ENCODE assay signal across 13 cellular contexts in the genomic region with DNA sequence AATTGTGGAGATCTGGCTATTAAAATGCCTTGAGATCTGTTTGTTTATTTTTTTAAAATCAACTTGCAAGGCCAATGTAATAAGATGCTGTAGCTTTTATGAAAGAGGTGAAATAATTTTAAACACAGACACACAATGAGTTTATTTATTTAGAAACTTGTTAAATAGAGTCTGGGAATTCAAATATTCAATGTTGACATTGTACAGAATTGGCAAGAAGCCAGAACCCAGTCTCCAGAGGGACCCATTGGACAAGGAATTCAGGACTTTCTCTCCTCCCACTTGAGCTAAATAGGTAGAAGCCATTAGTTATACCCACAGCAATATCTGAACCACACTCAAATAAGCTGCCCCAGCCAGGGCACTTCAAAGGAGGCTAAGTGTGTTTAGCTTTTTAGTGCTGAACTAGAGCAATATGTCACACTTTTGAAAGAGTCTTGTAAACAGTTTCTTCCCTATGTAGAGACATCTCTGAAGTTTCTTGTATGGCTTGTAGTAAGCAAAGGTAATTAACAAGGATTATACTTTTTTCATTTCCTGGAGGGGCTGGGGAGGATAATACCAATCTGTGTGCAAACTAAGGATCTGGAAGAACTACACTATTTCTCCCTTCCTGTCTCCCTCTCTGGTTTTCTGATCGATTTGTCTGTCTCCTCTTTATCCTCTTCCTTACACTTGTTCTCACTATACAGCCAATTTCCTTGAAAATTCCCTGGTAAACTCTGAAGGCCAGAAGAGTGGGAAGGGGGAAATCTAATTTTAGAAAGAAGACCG. TPM values are rescaled to one million over a fixed set of nuclear protein-coding genes. Genes with fewer than 3 reads are reported as not detected.
DNase-seq lines count a peak whose midpoint lies in the region; ATAC-seq, FAIRE-seq and TF ChIP-seq lines count a peak whose summit lies in the region.
"Had no signal": no experiment of that assay in that cellular context is flagged by ENCODE, and none has a peak within 500 bp of the region (broad histone marks: within the 10 kb centered on the region; RNA-seq: fewer than 3 reads in every experiment).

No MANE protein-coding gene starts in this region.

- H3K36me3 ChIP-seq in neuronal stem cell (replicated peaks in 1 of 2; ENCODE audit: control insufficient read depth in 2 of 2, insufficient read depth in 2 of 2, low read length in 2 of 2) (no peaks in the 10 kb centered on the region), Peyer's patch (no peaks in the 10 kb centered on the region)
- H3K36me3 ChIP-seq: spleen had no signal

- H3K4me3 ChIP-seq in neuronal stem cell (ENCODE audit: low read length in 2 of 2) (no peak overlapping the region), Peyer's patch (no peak overlapping the region)

- peaks cover 77% of the 10 kb centered on the region for H3K27me3 Mint-ChIP-seq in T-helper 17 cell

- peak overlapping the region; percentile 39 for H3K27ac Mint-ChIP-seq in T-helper 17 cell
- H3K27ac Mint-ChIP-seq: stimulated activated memory B cell treated with anti-CD40 and anti-IgM and Interleukin-4, amounts not matched to agents 10 μg/mL and 1 μg/mL and 100 μg/mL, for 72 hours had no signal

- no peak overlapping the region for H3K9ac ChIP-seq in neuronal stem cell (ENCODE audit: low read depth, low read length, poor library complexity)

- peaks cover 0 to 80% (median 19%) of the 10 kb centered on the region in 3 experiments for H3K27me3 ChIP-seq in neuronal stem cell (ENCODE audit: control insufficient read depth in 3 of 3, insufficient read depth in 3 of 3, low read depth in 1 of 3, low read length in 3 of 3)
- peaks cover 0 to 38% of the 10 kb centered on the region in 2 donors for H3K27me3 ChIP-seq in Peyer's patch

- no peak overlapping the region for H3K4me3 Mint-ChIP-seq in T-helper 17 cell
- H3K4me3 Mint-ChIP-seq: stimulated activated memory B cell treated with anti-CD40 and anti-IgM and Interleukin-4, amounts not matched to agents 10 μg/mL and 1 μg/mL and 100 μg/mL, for 72 hours had no signal

- peaks cover 2% of the 10 kb centered on the region for H3K79me1 ChIP-seq in neuronal stem cell (ENCODE audit: low read depth, low read length)

- TF ChIP-seq CTCF in GM10266 (IDR thresholded peaks at IDR 0.05; ENCODE audit: control insufficient read depth, insufficient read depth, low read depth, missing control alignments) (no peak), Peyer's patch (IDR thresholded peaks at IDR 0.05) (no peak)

- H2AFZ ChIP-seq in neuronal stem cell (ENCODE audit: low read length) = no peak overlapping the region

- H4K8ac ChIP-seq in neuronal stem cell (ENCODE audit: low read depth, low read length) = no peak overlapping the region

- no peak overlapping the region for H3K18ac ChIP-seq in neuronal stem cell (ENCODE audit: low read length)

- H3K27ac ChIP-seq in neuronal stem cell (replicated peaks; ENCODE audit: low read length) (no peak overlapping the region), Peyer's patch (no peak overlapping the region)

- H2BK15ac ChIP-seq in neuronal stem cell (ENCODE audit: low read length) = no peak overlapping the region

- H3K4me2 ChIP-seq in neuronal stem cell (ENCODE audit: insufficient read depth, low read length, poor library complexity, severe bottlenecking) = peak overlapping the region; percentile 76

- peak; percentile 38 for FAIRE-seq in H54 (lab: Jason Lieb, UNC)

- TF ChIP-seq POLR2A in H54 (IDR thresholded peaks at IDR 0.05; ENCODE audit: low read depth, low read length) (no peak), Peyer's patch (IDR thresholded peaks at IDR 0.05) (no peak)

- no peak overlapping the region for H2BK5ac ChIP-seq in neuronal stem cell (ENCODE audit: low read length)

- peaks cover 2 to 12% of the 10 kb centered on the region in 2 donors for H3K4me1 ChIP-seq in neuronal stem cell (ENCODE audit: control insufficient read depth in 2 of 2, insufficient read depth in 1 of 2, low read depth in 1 of 2, low read length in 2 of 2)
- H3K4me1 ChIP-seq in Peyer's patch = peaks cover 0 to 24% (median 6%) of the 10 kb centered on the region in 4 donors

- no peak overlapping the region for H4K91ac ChIP-seq in neuronal stem cell (ENCODE audit: low read depth, low read length, poor library complexity)

- DNase-seq in H54 (ENCODE audit: insufficient read length, low spot score) = no peak
- DNase-seq in NCI-H128 (lab: John Stamatoyannopoulos, UW; ENCODE audit: unreplicated experiment) = peak; percentile 85
- no peak for DNase-seq in T-helper 17 cell
- no peak for DNase-seq in neuronal stem cell (ENCODE audit: low spot score)
- DNase-seq in GM10266 (ENCODE audit: extremely low spot score) = no peak
- no peak for DNase-seq in GF-D8 (lab: John Stamatoyannopoulos, UW)
- DNase-seq in Peyer's patch = no peak
- DNase-seq: foreskin fibroblast, NCI-H446, spleen, T-helper 1 cell had no signal

- H3K23ac ChIP-seq in neuronal stem cell (ENCODE audit: low read depth, low read length, poor library complexity) = no peak overlapping the region

- H3K4me1 Mint-ChIP-seq in T-helper 17 cell = peaks cover 16% of the 10 kb centered on the region

- WGBS in neuronal stem cell (ENCODE audit: extremely low coverage in 2 of 2, insufficient read length in 2 of 2, insufficient replicate concordance in 1 of 2), 2 donors = no CpG with 5 or more reads among the region's 2 CpGs

- ATAC-seq in T-helper 17 cell = no peak
- no peak for ATAC-seq in GM18870 (IDR thresholded peaks at IDR 0.05; ENCODE audit: unreplicated experiment)

- H2AK5ac ChIP-seq in neuronal stem cell (ENCODE audit: low read depth, low read length) = no peak overlapping the region

- H3K9me3 ChIP-seq in T-helper 17 cell (ENCODE audit: control insufficient read depth, low read length, poor library complexity, severe bottlenecking) = peaks cover 2% of the 10 kb centered on the region
- H3K9me3 ChIP-seq in neuronal stem cell (replicated peaks in 1 of 2; ENCODE audit: control insufficient read depth in 2 of 2, insufficient read depth in 1 of 2, low read depth in 1 of 2, low read length in 2 of 2) = no peaks in the 10 kb centered on the region
- H3K9me3 ChIP-seq in Peyer's patch = no peaks in the 10 kb centered on the region
- H3K9me3 ChIP-seq: spleen had no signal

- no peak overlapping the region for H2BK12ac ChIP-seq in neuronal stem cell (ENCODE audit: low read length)

- H3K14ac ChIP-seq in neuronal stem cell (ENCODE audit: low read length) = no peak overlapping the region

- H3K4ac ChIP-seq in neuronal stem cell (ENCODE audit: low read length) = no peak overlapping the region

- peaks cover 8% of the 10 kb centered on the region for H3K36me3 Mint-ChIP-seq in T-helper 17 cell (ENCODE audit: low read depth)
- H3K36me3 Mint-ChIP-seq: stimulated activated memory B cell treated with anti-CD40 and anti-IgM and Interleukin-4, amounts not matched to agents 10 μg/mL and 1 μg/mL and 100 μg/mL, for 72 hours had no signal

- H2BK120ac ChIP-seq in neuronal stem cell (ENCODE audit: low read depth, low read length) = no peak overlapping the region

RNA-seq across cellular contexts. Expression of gene MECOM, which starts 6.0 kb away (rescaled TPM):
- total RNA-seq in T-helper 17 cell (1 to 10 TPM in 1 of 2 donors, under 1 TPM in 1; 0.70 to 1.2 TPM), Peyer's patch (10 to 100 TPM; 19.1 to 55.4 (median 37.9) TPM)
- 2.4 TPM for polyA plus RNA-seq in neuronal stem cell (2013, experiment 1 of 2)
- 2.4 TPM for polyA plus RNA-seq in neuronal stem cell (2013, experiment 2 of 2)

Comparison
In these comparisons a context has a peak if more than half of its experiments do, and no peak if none do; other contexts are left out.
1. RNA of gene MECOM, which starts 6.0 kb away (total RNA-seq): 19.1 to 55.4 TPM in Peyer's patch; 0.70 to 1.2 TPM in T-helper 17 cell; every median in the first group is over 4 times any median in the second.